ENCODE assay signal across 19 cellular contexts in genomic region chr10:11773777-11774441, GRCh38.
"Had no signal": no experiment of that assay in that cellular context is flagged by ENCODE, and none has a peak within 500 bp of the region (broad histone marks: within the 10 kb centered on the region; RNA-seq: fewer than 3 reads in every experiment).

No MANE protein-coding gene starts in this region.

- DNase-seq: effector CD4-positive, alpha-beta T cell; gastrocnemius medialis; glutamatergic neuron; immature natural killer cell; left ventricle myocardium inferior; mesenchymal stem cell; naive B cell; right lobe of liver; spleen; stimulated activated CD4-positive, alpha-beta T cell treated with anti-CD3 and anti-CD28 coated beads, Interleukin-2, amount 100 ng/mL, for 24 hours; stimulated activated CD4-positive, alpha-beta T cell treated with anti-CD3 and anti-CD28 coated beads, Interleukin-4, amount 100 ng/mL, for 4 hours; stimulated activated naive CD4-positive, alpha-beta T cell had no signal

- H3K4me3 Mint-ChIP-seq: immature natural killer cell, naive B cell, nephron, type B pancreatic cell had no signal

- H3K9me3 ChIP-seq: esophagus muscularis mucosa, gastrocnemius medialis, left ventricle myocardium inferior, prostate gland, right lobe of liver, spleen had no signal

- H3K36me3 ChIP-seq: esophagus muscularis mucosa, gastrocnemius medialis, left ventricle myocardium inferior, prostate gland, right lobe of liver, spleen had no signal

- H3K36me3 Mint-ChIP-seq: immature natural killer cell, naive B cell, type B pancreatic cell had no signal

- H3K4me3 ChIP-seq: coronary artery, esophagus muscularis mucosa, gastrocnemius medialis, left ventricle myocardium inferior, lung, prostate gland, right lobe of liver, spleen had no signal

- H3K4me1 Mint-ChIP-seq: immature natural killer cell, naive B cell had no signal

- H3K27ac ChIP-seq: coronary artery, esophagus muscularis mucosa, gastrocnemius medialis, left ventricle myocardium inferior, parathyroid adenoma, prostate gland, right lobe of liver, spleen had no signal

- H3K9me3 Mint-ChIP-seq: immature natural killer cell had no signal

- ATAC-seq: gastrocnemius medialis had no signal

- H3K27ac Mint-ChIP-seq: immature natural killer cell, nephron, type B pancreatic cell had no signal

- H3K4me1 ChIP-seq: esophagus muscularis mucosa, gastrocnemius medialis, left ventricle myocardium inferior, parathyroid adenoma, prostate gland, right lobe of liver, spleen had no signal
